19 cellular contexts compared by ENCODE assay signal in the genomic region with DNA sequence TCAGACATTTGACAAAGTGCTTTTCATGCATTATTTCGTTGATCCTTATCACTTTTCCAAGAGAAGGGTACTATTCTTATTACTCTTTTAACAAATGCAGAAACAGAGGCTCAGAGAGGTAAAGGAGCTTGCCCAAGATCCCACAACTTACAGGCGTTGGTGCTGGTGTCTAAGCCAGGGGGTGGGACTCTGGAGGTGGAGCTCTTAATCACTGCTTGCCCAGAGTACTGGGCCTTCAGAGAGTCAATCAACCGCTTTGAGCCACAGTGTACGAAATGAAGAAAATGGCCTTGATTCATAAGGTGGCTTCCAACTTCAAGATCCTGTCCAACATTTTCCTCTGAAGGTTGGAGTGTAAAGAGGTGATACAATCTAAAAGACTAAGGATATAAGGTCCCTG.
"Had no signal": no experiment of that assay in that cellular context is flagged by ENCODE, and none has a peak within 500 bp of the region (broad histone marks: within the 10 kb centered on the region; RNA-seq: fewer than 3 reads in every experiment).

No MANE protein-coding gene starts in this region.

- H3K4me3 Mint-ChIP-seq: naive thymus-derived CD8-positive, alpha-beta T cell; nephron; stimulated activated naive CD8-positive, alpha-beta T cell treated with anti-CD3 and anti-CD28 coated beads, Interleukin-15, Interleukin-2, amounts not matched to agents 100 ng/mL and 50 ng/mL, for 24 hours; type B pancreatic cell had no signal

- H3K4me3 ChIP-seq: hepatocyte, left ventricle myocardium inferior, ovary, right atrium auricular region, right lobe of liver, smooth muscle cell, suprapubic skin, tibial nerve, uterus had no signal

- ATAC-seq: naive thymus-derived CD8-positive, alpha-beta T cell; right lobe of liver had no signal

- H3K79me2 ChIP-seq: hepatocyte had no signal

- H3K4me2 ChIP-seq: hepatocyte, smooth muscle cell had no signal

- H3K9me3 ChIP-seq: left ventricle myocardium inferior, ovary, right atrium auricular region, right lobe of liver, suprapubic skin, tibial nerve, uterus had no signal

- H3K27ac ChIP-seq: hepatocyte, left ventricle myocardium inferior, ovary, right atrium auricular region, right lobe of liver, suprapubic skin, tibial nerve, uterus had no signal

- H3K27me3 ChIP-seq: hepatocyte, ovary, right atrium auricular region, right lobe of liver, suprapubic skin, tibial nerve, uterus had no signal

- H2AFZ ChIP-seq: hepatocyte had no signal

- H3K27me3 Mint-ChIP-seq: naive thymus-derived CD8-positive, alpha-beta T cell; progenitor cell of endocrine pancreas; stimulated activated naive CD8-positive, alpha-beta T cell treated with anti-CD3 and anti-CD28 coated beads, Interleukin-15, Interleukin-2, amounts not matched to agents 100 ng/mL and 50 ng/mL, for 24 hours; type B pancreatic cell had no signal

- H3K36me3 Mint-ChIP-seq: naive thymus-derived CD8-positive, alpha-beta T cell; type B pancreatic cell had no signal

- H3K9me3 Mint-ChIP-seq: naive thymus-derived CD8-positive, alpha-beta T cell; nephron; stimulated activated naive CD8-positive, alpha-beta T cell treated with anti-CD3 and anti-CD28 coated beads, Interleukin-15, Interleukin-2, amounts not matched to agents 100 ng/mL and 50 ng/mL, for 24 hours; type B pancreatic cell had no signal

- DNase-seq: islet precursor cell; left ventricle myocardium inferior; mesenchymal stem cell; naive thymus-derived CD8-positive, alpha-beta T cell; ovary; right lobe of liver; stimulated activated CD4-positive, alpha-beta T cell treated with anti-CD3 and anti-CD28 coated beads, Interleukin-1b, Interleukin-23, amount 100 ng/mL, for 48 hours; stimulated activated CD4-positive, alpha-beta T cell treated with anti-CD3 and anti-CD28 coated beads, Interleukin-4, amount 100 ng/mL, for 1 hour; stimulated activated naive CD4-positive, alpha-beta T cell; uterus had no signal

- H3K36me3 ChIP-seq: left ventricle myocardium inferior, ovary, right atrium auricular region, right lobe of liver, suprapubic skin, tibial nerve, uterus had no signal

- H3K4me1 ChIP-seq: left ventricle myocardium inferior, right atrium auricular region, right lobe of liver, suprapubic skin, tibial nerve, uterus had no signal

- H3K27ac Mint-ChIP-seq: nephron; progenitor cell of endocrine pancreas; stimulated activated naive CD8-positive, alpha-beta T cell treated with anti-CD3 and anti-CD28 coated beads, Interleukin-15, Interleukin-2, amounts not matched to agents 100 ng/mL and 50 ng/mL, for 24 hours; type B pancreatic cell had no signal
